ENCODE assay signal across 17 cellular contexts in the genomic region with DNA sequence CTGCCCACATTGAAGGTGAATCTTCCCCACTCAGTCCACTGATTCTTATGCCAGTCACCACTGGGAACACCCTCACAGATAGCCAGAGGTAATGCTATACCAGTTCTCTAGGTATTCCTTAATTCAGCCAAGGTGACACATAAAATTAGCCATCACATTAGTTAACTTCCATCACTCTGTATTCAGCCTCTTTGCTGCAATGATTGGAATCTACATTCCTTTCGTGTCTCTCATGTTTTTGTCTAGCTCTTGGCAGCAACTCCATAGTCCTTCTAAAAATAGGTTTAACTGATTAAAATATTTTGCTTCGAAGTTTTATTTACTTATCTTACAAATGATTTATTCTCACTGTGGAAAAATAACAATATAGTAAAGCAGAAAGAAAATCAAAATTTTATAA. TPM values are rescaled to one million over a fixed set of nuclear protein-coding genes. Genes with fewer than 3 reads are reported as not detected.
DNase-seq lines count a peak whose midpoint lies in the region; ATAC-seq and TF ChIP-seq lines count a peak whose summit lies in the region.
"Had no signal": no experiment of that assay in that cellular context is flagged by ENCODE, and none has a peak within 500 bp of the region (broad histone marks: within the 10 kb centered on the region; RNA-seq: fewer than 3 reads in every experiment).

No MANE protein-coding gene starts in this region.

- H3K36me3 ChIP-seq in BJ (ENCODE audit: control insufficient read depth, insufficient read depth, low read length): no peaks in the 10 kb centered on the region
- H3K36me3 ChIP-seq in mesenchymal stem cell (ENCODE audit: control insufficient read depth in 1 of 2, insufficient read depth in 2 of 2, low read depth in 1 of 2, low read length in 2 of 2): no peaks in the 10 kb centered on the region

- H3K79me1 ChIP-seq in mesenchymal stem cell (replicated peaks; ENCODE audit: low read length, poor library complexity, severe bottlenecking): no peaks in the 10 kb centered on the region

- H2AK5ac ChIP-seq in mesenchymal stem cell (ENCODE audit: low read length, severe bottlenecking): no peak overlapping the region

- H2AFZ ChIP-seq in mesenchymal stem cell (ENCODE audit: low read depth, low read length): no peak overlapping the region

- no peak overlapping the region for H4K8ac ChIP-seq in mesenchymal stem cell (ENCODE audit: low read length)

- DNase-seq in BJ (ENCODE audit: low read depth): peak; percentile 62
- peak; percentile 25 for DNase-seq in RWPE1 (ENCODE audit: low spot score)
- peak; percentile 44 for DNase-seq in epithelial cell of esophagus (ENCODE audit: low read depth)
- DNase-seq in mesenchymal stem cell: peak; percentile 9
- DNase-seq in activated CD4-positive, alpha-beta T cell treated with anti-CD3 and anti-CD28 coated beads for 48 hours: no peak
- DNase-seq in NOMO-1 treated with DMSO at 0.1 percent for 48 hours (lab: John Stamatoyannopoulos, UW; ENCODE audit: unreplicated experiment): no peak
- DNase-seq: activated B cell treated with CpG ODN at 0.5 μM for 24 hours; activated naive CD4-positive, alpha-beta T cell treated with Interleukin-2 at 50 U/mL for 16 hours; AML-193; DMS153; H9; NCI-H1436 had no signal

- ATAC-seq in HG02610 (IDR thresholded peaks at IDR 0.05; ENCODE audit: unreplicated experiment) (no peak), GM21367 (IDR thresholded peaks at IDR 0.05; ENCODE audit: unreplicated experiment) (no peak)
- ATAC-seq: K562 had no signal

- no peak for TF ChIP-seq CTCF in BJ (IDR thresholded peaks at IDR 0.05; ENCODE audit: insufficient read depth, low read depth, low read length)
- no peak for TF ChIP-seq CTCF in RWPE1 (conservative IDR thresholded peaks at IDR 0.05; ENCODE audit: low read depth)
- no peak for TF ChIP-seq CTCF in epithelial cell of esophagus (IDR thresholded peaks at IDR 0.05; ENCODE audit: insufficient read depth, low read depth, low read length, missing control alignments)

- H3K27ac ChIP-seq in RWPE1: no peak overlapping the region
- peak overlapping the region; percentile 18 for H3K27ac ChIP-seq in mesenchymal stem cell (ENCODE audit: low read length, poor library complexity, severe bottlenecking)
- H3K27ac ChIP-seq: epithelial cell of prostate had no signal

- H2BK12ac ChIP-seq in mesenchymal stem cell (ENCODE audit: low read length in 2 of 2): no peak overlapping the region

- POLR2A ChIA-PET in BJ (lab: Charles Lee) (interaction anchor here (0.9 kb wide), 1 partner anchor 10 kb away, joined by 3 read pairs; no protein-coding TSS in a partner anchor), RWPE1 (lab: Yijun Ruan, JAX; ENCODE audit: low non-redundant PET) (no interaction called here)

- H3K4ac ChIP-seq in mesenchymal stem cell (ENCODE audit: low read depth in 1 of 2, low read length in 2 of 2): no peak overlapping the region

- H3K4me1 ChIP-seq in mesenchymal stem cell (ENCODE audit: control insufficient read depth, insufficient read depth, low read depth, low read length): peaks cover 2% of the 10 kb centered on the region

- H2BK5ac ChIP-seq in mesenchymal stem cell (ENCODE audit: low read depth, low read length, poor library complexity, severe bottlenecking): no peak overlapping the region

- no peak overlapping the region for H2BK15ac ChIP-seq in mesenchymal stem cell (ENCODE audit: low read depth, poor library complexity, severe bottlenecking)

- no peak overlapping the region for H3K23ac ChIP-seq in mesenchymal stem cell (ENCODE audit: low read length in 2 of 2)

- no CpG with 5 or more reads among the region's 2 CpGs for WGBS in mesenchymal stem cell

- H3K18ac ChIP-seq in mesenchymal stem cell (ENCODE audit: low read depth in 1 of 2, low read length in 2 of 2): no peak overlapping the region

- no peak overlapping the region for H4K91ac ChIP-seq in mesenchymal stem cell (ENCODE audit: low read length)

- no peak overlapping the region for H3K14ac ChIP-seq in mesenchymal stem cell (ENCODE audit: low read length in 2 of 2)

- no peaks in the 10 kb centered on the region for H3K9me3 ChIP-seq in mesenchymal stem cell (ENCODE audit: control insufficient read depth, low read length)

- no peak overlapping the region for H3K4me3 ChIP-seq in BJ (ENCODE audit: low read depth, low read length)
- H3K4me3 ChIP-seq in epithelial cell of esophagus (ENCODE audit: low read length): no peak overlapping the region
- H3K4me3 ChIP-seq in mesenchymal stem cell (ENCODE audit: insufficient read depth in 1 of 2, low read depth in 1 of 2, low read length in 2 of 2): no peak overlapping the region
- H3K4me3 ChIP-seq: K562, lung had no signal

- CTCF ChIA-PET in BJ (lab: Yijun Ruan, JAX): interaction anchor here (1.7 to 2.4 kb wide), 3 partner anchors 9 to 55 kb away, joined by 4 to 10 read pairs (median 8); no protein-coding TSS in a partner anchor
- CTCF ChIA-PET in RWPE1 (lab: Yijun Ruan, JAX): no interaction called here

- no peak overlapping the region for H3K4me2 ChIP-seq in mesenchymal stem cell (ENCODE audit: low read length, poor library complexity, severe bottlenecking)

- H2BK120ac ChIP-seq in mesenchymal stem cell (ENCODE audit: low read depth, low read length): no peak overlapping the region

- H3K9ac ChIP-seq in mesenchymal stem cell (ENCODE audit: low read length): no peak overlapping the region

- H3K27me3 ChIP-seq in BJ (ENCODE audit: control insufficient read depth, insufficient read depth, low read length) (no peaks in the 10 kb centered on the region), mesenchymal stem cell (ENCODE audit: control insufficient read depth in 1 of 2, insufficient read depth in 1 of 2, low read length in 2 of 2) (no peaks in the 10 kb centered on the region)

RNA-seq across cellular contexts. Expression of a gene that starts 19.6 kb away (rescaled TPM):
- polyA plus RNA-seq in BJ (2011; rRNA removed): 18.0 and 30.4 TPM in 2 replicates
- polyA minus RNA-seq in BJ (2011; rRNA and poly(A)+ RNA removed): 14.2 and 17.6 TPM in 2 replicates
- polyA plus RNA-seq in mesenchymal stem cell (2013, experiment 1 of 2): 25.4 TPM
- 22.3 TPM for polyA plus RNA-seq in mesenchymal stem cell (2013, experiment 2 of 2)

Comparison
In these comparisons a context has a peak if more than half of its experiments do, and no peak if none do; other contexts are left out.
1. DNase-seq: peak in BJ (single experiment), RWPE1 (single experiment), epithelial cell of esophagus (single experiment) and mesenchymal stem cell (single experiment); none in activated CD4-positive, alpha-beta T cell treated with anti-CD3 and anti-CD28 coated beads for 48 hours (single experiment) and NOMO-1 treated with DMSO at 0.1 percent for 48 hours (single experiment).